ENCODE assay signal across 9 cellular contexts in the genomic region with DNA sequence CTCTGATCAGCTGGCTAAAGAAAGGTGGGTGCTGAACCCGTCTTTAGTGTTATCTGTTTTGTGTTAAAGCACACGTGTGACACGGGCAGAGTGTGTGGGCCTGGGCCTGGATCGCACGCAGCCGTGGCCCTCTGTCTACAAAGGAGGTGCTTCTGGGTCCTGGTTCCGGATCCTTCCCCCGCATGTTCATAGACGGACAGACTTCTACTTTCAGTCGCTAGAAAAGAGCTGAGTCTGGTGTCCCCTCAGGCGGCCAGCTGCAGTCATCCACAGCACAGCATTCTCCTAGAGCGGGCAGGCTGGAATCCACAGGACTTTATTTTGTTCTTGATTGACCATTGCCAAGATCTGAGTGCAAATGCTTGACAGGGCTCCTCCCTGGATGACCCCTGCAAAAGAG.
"Had no signal": no experiment of that assay in that cellular context is flagged by ENCODE, and none has a peak within 500 bp of the region (broad histone marks: within the 10 kb centered on the region; RNA-seq: fewer than 3 reads in every experiment).

No MANE protein-coding gene starts in this region.

- H3K27ac Mint-ChIP-seq: HFFc6 had no signal

- ATAC-seq: HCT116, HepG2 had no signal

- H2AFZ ChIP-seq: GM23248 had no signal

- H3K9me3 Mint-ChIP-seq: HFFc6 had no signal

- H3K4me3 ChIP-seq: GM23248, HAP-1 had no signal

- H3K9ac ChIP-seq: GM23248 had no signal

- H3K27ac ChIP-seq: GM23248, HL-60 had no signal

- H3K9me3 ChIP-seq: HAP-1 had no signal

- H3K4me3 Mint-ChIP-seq: HFFc6 had no signal

- H3K4me1 ChIP-seq: HAP-1 had no signal

- DNase-seq: GM23248, GOT3, H7, HFFc6, IMR-90 had no signal
